1 cellular context compared by ENCODE assay signal in genomic region chr22:19715286-19715939, GRCh38.
TF ChIP-seq lines count a peak whose summit lies in the region.

No MANE protein-coding gene starts in this region.

TF ChIP-seq in H1, 55 proteins besides CTCF, POLR2A, EP300 and RAD21 (continued from another document):
- TF ChIP-seq EZH2 (IDR thresholded peaks at IDR 0.05; ENCODE audit: low read depth, low read length, severe bottlenecking) (no peak), ASH2L (IDR thresholded peaks at IDR 0.05; ENCODE audit: low read length) (no peak), RFX5 (IDR thresholded peaks at IDR 0.05; ENCODE audit: borderline replicate concordance, low read depth, low read length) (no peak), FOSL1 (IDR thresholded peaks at IDR 0.05; ENCODE audit: insufficient read depth, low read depth, low read length) (no peak), CHD2 (IDR thresholded peaks at IDR 0.05; ENCODE audit: low read length) (no peak), GABPA (IDR thresholded peaks at IDR 0.05; ENCODE audit: borderline replicate concordance, insufficient read depth, low read length) (no peak), ATF3 (IDR thresholded peaks at IDR 0.05; ENCODE audit: insufficient read depth, low read depth, low read length) (no peak), TAF7 (optimal IDR thresholded peaks at IDR 0.05; ENCODE audit: borderline replicate concordance, low read depth, low read length) (no peak), USF2 (IDR thresholded peaks at IDR 0.05; ENCODE audit: low read length) (no peak), TEAD4 (IDR thresholded peaks at IDR 0.05; ENCODE audit: low read depth, low read length) (no peak), YY1 (IDR thresholded peaks at IDR 0.05; ENCODE audit: low read depth, low read length) (no peak)
